In the genomic region with DNA sequence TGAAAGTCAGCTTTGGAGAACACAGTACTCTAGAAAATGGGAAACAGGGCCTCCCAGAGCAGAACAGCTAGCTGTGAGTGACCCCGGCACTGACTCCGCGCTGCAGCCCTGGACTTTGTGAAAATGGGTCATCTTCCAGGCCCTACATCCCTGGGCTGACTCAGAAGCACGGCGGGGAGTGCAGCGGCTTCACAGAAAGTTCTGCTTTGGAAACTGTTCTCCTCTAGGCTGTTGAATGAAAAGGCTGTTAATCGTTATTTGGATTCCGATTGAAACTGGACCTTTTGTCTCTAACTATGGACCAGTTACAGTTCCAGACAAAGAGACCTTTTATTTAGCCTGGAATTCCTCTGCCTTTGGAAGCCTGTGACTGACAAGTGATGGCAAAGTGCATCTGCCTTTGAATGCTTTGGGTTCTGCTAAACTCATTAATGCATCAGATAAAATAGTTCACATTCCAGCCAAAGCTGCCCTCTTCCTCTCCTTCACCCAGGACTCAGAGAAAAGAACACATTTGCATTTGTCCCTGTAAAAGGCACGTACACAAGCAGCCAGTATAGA, we compare ENCODE assay signal across 1 cellular context.
A peak's percentile ranks its signal among the peaks of the same experiment; 100 is the strongest.
TF ChIP-seq lines count a peak whose summit lies in the region.

No MANE protein-coding gene starts in this region.

TF ChIP-seq in HepG2, 621 proteins besides CTCF, POLR2A, EP300 and RAD21 (continued from another document and continues in another):
- TF ChIP-seq, protein P1, sequence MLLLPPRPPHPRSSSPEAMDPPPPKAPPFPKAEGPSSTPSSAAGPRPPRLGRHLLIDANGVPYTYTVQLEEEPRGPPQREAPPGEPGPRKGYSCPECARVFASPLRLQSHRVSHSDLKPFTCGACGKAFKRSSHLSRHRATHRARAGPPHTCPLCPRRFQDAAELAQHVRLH (CRISPR knock-in tag; IDR thresholded peaks at IDR 0.05; ENCODE audit: borderline replicate concordance, low read depth), result peak; percentile 28; the same call in 1 of the 2 replicates
- TF ChIP-seq, protein P2, sequence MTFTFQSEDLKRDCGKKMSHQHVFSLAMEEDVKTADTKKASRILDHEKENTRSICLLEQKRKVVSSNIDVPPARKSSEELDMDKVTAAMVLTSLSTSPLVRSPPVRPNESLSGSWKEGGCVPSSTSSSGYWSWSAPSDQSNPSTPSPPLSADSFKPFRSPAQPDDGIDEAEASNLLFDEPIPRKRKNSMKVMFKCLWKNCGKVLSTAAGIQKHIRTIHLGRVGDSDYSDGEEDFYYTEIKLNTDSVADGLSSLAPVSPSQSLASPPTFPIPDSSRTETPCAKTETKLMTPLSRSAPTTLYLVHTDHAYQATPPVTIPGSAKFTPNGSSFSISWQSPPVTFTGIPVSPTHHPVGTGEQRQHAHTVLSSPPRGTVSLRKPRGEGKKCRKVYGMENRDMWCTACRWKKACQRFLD (CRISPR knock-in tag; IDR thresholded peaks at IDR 0.05; ENCODE audit: borderline replicate concordance), result no peak
- TF ChIP-seq, protein P3, sequence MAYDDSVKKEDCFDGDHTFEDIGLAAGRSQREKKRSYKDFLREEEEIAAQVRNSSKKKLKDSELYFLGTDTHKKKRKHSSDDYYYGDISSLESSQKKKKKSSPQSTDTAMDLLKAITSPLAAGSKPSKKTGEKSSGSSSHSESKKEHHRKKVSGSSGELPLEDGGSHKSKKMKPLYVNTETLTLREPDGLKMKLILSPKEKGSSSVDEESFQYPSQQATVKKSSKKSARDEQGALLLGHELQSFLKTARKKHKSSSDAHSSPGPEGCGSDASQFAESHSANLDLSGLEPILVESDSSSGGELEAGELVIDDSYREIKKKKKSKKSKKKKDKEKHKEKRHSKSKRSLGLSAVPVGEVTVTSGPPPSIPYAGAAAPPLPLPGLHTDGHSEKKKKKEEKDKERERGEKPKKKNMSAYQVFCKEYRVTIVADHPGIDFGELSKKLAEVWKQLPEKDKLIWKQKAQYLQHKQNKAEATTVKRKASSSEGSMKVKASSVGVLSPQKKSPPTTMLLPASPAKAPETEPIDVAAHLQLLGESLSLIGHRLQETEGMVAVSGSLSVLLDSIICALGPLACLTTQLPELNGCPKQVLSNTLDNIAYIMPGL (CRISPR knock-in tag; IDR thresholded peaks at IDR 0.05; ENCODE audit: borderline replicate concordance in 1 of 2, low read depth in 1 of 2), result peak in 1 of 2 experiments; percentile 20; a peak in 1 of 4 replicates
- TF ChIP-seq KLF9 (CRISPR knock-in tag; IDR thresholded peaks at IDR 0.05; ENCODE audit: low read depth) (no peak), ZNF101 (CRISPR knock-in tag; IDR thresholded peaks at IDR 0.05; ENCODE audit: borderline replicate concordance, low read depth) (no peak), RFX5 (IDR thresholded peaks at IDR 0.05; ENCODE audit: low read depth, low read length) (no peak), KDM1A (CRISPR knock-in tag; IDR thresholded peaks at IDR 0.05) (peak; percentile 6; the same call in 1 of the 2 replicates), CCAR2 (optimal IDR thresholded peaks at IDR 0.05; ENCODE audit: low read depth, low read length) (no peak), ETV5 (CRISPR knock-in tag; IDR thresholded peaks at IDR 0.05; ENCODE audit: borderline replicate concordance) (peak; percentile 24; the same call in 1 of the 2 replicates), IRF2 (CRISPR knock-in tag; IDR thresholded peaks at IDR 0.05) (no peak; the same call in 1 of the 2 replicates), SOX6 (IDR thresholded peaks at IDR 0.05) (no peak), SOX6 (CRISPR knock-in tag; IDR thresholded peaks at IDR 0.05) (peak; percentile 88), GATAD1 (CRISPR knock-in tag; IDR thresholded peaks at IDR 0.05) (no peak), ZNF709 (CRISPR knock-in tag; IDR thresholded peaks at IDR 0.05) (peak; percentile 37; the same call in 1 of the 2 replicates), YEATS4 (CRISPR knock-in tag; IDR thresholded peaks at IDR 0.05; ENCODE audit: borderline replicate concordance) (no peak), FOXJ3 (CRISPR knock-in tag; IDR thresholded peaks at IDR 0.05; ENCODE audit: borderline replicate concordance) (0 out of 2 replicates have a peak, but pooled peaks have one; percentile 11), LCORL (IDR thresholded peaks at IDR 0.05) (0 out of 2 replicates have a peak, but pooled peaks have one; percentile 50), LCORL (CRISPR knock-in tag; IDR thresholded peaks at IDR 0.05) (peak; percentile 58; the same call in 1 of the 2 replicates), SP5 (CRISPR knock-in tag; IDR thresholded peaks at IDR 0.05; ENCODE audit: borderline replicate concordance, low read depth) (no peak; the same call in 1 of the 2 replicates), CCDC6 (CRISPR knock-in tag; IDR thresholded peaks at IDR 0.05) (peak; percentile 62; the same call in 1 of the 2 replicates), SMAD9 (CRISPR knock-in tag; IDR thresholded peaks at IDR 0.05) (no peak), ZNF724P (CRISPR knock-in tag; IDR thresholded peaks at IDR 0.05; ENCODE audit: borderline replicate concordance) (no peak), ZNF766 (CRISPR knock-in tag; IDR thresholded peaks at IDR 0.05; ENCODE audit: borderline replicate concordance) (no peak), KLF15 (CRISPR knock-in tag; IDR thresholded peaks at IDR 0.05; ENCODE audit: borderline replicate concordance) (no peak), ZNF274 (CRISPR knock-in tag; IDR thresholded peaks at IDR 0.05) (no peak), NFE2 (CRISPR knock-in tag; IDR thresholded peaks at IDR 0.05) (no peak), ZNF615 (CRISPR knock-in tag; IDR thresholded peaks at IDR 0.05; ENCODE audit: borderline replicate concordance) (no peak)
- TF ChIP-seq, protein P4, sequence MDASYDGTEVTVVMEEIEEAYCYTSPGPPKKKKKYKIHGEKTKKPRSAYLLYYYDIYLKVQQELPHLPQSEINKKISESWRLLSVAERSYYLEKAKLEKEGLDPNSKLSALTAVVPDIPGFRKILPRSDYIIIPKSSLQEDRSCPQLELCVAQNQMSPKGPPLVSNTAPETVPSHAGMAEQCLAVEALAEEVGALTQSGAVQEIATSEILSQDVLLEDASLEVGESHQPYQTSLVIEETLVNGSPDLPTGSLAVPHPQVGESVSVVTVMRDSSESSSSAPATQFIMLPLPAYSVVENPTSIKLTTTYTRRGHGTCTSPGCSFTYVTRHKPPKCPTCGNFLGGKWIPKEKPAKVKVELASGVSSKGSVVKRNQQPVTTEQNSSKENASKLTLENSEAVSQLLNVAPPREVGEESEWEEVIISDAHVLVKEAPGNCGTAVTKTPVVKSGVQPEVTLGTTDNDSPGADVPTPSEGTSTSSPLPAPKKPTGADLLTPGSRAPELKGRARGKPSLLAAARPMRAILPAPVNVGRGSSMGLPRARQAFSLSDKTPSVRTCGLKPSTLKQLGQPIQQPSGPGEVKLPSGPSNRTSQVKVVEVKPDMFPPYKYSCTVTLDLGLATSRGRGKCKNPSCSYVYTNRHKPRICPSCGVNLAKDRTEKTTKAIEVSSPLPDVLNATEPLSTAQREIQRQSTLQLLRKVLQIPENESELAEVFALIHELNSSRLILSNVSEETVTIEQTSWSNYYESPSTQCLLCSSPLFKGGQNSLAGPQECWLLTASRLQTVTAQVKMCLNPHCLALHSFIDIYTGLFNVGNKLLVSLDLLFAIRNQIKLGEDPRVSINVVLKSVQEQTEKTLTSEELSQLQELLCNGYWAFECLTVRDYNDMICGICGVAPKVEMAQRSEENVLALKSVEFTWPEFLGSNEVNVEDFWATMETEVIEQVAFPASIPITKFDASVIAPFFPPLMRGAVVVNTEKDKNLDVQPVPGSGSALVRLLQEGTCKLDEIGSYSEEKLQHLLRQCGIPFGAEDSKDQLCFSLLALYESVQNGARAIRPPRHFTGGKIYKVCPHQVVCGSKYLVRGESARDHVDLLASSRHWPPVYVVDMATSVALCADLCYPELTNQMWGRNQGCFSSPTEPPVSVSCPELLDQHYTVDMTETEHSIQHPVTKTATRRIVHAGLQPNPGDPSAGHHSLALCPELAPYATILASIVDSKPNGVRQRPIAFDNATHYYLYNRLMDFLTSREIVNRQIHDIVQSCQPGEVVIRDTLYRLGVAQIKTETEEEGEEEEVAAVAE (CRISPR knock-in tag; IDR thresholded peaks at IDR 0.05; ENCODE audit: borderline replicate concordance), result no peak
- TF ChIP-seq, protein P5, sequence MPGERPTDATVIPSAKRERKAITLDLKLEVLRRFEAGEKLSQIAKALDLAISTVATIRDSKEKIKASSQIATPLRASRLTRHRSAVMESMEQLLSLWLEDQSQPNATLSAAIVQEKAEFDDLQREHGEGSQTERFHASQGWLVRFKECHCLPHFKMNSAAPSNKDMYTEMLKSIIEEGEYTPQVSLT (CRISPR knock-in tag; IDR thresholded peaks at IDR 0.05; ENCODE audit: borderline replicate concordance, low read depth), result no peak
- TF ChIP-seq, protein P6, sequence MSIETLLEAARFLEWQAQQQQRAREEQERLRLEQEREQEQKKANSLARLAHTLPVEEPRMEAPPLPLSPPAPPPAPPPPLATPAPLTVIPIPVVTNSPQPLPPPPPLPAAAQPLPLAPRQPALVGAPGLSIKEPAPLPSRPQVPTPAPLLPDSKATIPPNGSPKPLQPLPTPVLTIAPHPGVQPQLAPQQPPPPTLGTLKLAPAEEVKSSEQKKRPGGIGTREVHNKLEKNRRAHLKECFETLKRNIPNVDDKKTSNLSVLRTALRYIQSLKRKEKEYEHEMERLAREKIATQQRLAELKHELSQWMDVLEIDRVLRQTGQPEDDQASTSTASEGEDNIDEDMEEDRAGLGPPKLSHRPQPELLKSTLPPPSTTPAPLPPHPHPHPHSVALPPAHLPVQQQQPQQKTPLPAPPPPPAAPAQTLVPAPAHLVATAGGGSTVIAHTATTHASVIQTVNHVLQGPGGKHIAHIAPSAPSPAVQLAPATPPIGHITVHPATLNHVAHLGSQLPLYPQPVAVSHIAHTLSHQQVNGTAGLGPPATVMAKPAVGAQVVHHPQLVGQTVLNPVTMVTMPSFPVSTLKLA (IDR thresholded peaks at IDR 0.05), result no peak
- TF ChIP-seq, protein P7, sequence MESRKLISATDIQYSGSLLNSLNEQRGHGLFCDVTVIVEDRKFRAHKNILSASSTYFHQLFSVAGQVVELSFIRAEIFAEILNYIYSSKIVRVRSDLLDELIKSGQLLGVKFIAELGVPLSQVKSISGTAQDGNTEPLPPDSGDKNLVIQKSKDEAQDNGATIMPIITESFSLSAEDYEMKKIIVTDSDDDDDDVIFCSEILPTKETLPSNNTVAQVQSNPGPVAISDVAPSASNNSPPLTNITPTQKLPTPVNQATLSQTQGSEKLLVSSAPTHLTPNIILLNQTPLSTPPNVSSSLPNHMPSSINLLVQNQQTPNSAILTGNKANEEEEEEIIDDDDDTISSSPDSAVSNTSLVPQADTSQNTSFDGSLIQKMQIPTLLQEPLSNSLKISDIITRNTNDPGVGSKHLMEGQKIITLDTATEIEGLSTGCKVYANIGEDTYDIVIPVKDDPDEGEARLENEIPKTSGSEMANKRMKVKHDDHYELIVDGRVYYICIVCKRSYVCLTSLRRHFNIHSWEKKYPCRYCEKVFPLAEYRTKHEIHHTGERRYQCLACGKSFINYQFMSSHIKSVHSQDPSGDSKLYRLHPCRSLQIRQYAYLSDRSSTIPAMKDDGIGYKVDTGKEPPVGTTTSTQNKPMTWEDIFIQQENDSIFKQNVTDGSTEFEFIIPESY (CRISPR knock-in tag; IDR thresholded peaks at IDR 0.05), result no peak
- TF ChIP-seq, protein P8, sequence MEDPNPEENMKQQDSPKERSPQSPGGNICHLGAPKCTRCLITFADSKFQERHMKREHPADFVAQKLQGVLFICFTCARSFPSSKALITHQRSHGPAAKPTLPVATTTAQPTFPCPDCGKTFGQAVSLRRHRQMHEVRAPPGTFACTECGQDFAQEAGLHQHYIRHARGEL (CRISPR knock-in tag; IDR thresholded peaks at IDR 0.05), result no peak
- TF ChIP-seq, protein P9, sequence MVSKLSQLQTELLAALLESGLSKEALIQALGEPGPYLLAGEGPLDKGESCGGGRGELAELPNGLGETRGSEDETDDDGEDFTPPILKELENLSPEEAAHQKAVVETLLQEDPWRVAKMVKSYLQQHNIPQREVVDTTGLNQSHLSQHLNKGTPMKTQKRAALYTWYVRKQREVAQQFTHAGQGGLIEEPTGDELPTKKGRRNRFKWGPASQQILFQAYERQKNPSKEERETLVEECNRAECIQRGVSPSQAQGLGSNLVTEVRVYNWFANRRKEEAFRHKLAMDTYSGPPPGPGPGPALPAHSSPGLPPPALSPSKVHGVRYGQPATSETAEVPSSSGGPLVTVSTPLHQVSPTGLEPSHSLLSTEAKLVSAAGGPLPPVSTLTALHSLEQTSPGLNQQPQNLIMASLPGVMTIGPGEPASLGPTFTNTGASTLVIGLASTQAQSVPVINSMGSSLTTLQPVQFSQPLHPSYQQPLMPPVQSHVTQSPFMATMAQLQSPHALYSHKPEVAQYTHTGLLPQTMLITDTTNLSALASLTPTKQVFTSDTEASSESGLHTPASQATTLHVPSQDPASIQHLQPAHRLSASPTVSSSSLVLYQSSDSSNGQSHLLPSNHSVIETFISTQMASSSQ (IDR thresholded peaks at IDR 0.05; ENCODE audit: low read depth), result no peak
- TF ChIP-seq, protein P9 (CRISPR knock-in tag; IDR thresholded peaks at IDR 0.05; ENCODE audit: borderline replicate concordance), result peak; percentile 70; the same call in 1 of the 2 replicates
- TF ChIP-seq, protein P10, sequence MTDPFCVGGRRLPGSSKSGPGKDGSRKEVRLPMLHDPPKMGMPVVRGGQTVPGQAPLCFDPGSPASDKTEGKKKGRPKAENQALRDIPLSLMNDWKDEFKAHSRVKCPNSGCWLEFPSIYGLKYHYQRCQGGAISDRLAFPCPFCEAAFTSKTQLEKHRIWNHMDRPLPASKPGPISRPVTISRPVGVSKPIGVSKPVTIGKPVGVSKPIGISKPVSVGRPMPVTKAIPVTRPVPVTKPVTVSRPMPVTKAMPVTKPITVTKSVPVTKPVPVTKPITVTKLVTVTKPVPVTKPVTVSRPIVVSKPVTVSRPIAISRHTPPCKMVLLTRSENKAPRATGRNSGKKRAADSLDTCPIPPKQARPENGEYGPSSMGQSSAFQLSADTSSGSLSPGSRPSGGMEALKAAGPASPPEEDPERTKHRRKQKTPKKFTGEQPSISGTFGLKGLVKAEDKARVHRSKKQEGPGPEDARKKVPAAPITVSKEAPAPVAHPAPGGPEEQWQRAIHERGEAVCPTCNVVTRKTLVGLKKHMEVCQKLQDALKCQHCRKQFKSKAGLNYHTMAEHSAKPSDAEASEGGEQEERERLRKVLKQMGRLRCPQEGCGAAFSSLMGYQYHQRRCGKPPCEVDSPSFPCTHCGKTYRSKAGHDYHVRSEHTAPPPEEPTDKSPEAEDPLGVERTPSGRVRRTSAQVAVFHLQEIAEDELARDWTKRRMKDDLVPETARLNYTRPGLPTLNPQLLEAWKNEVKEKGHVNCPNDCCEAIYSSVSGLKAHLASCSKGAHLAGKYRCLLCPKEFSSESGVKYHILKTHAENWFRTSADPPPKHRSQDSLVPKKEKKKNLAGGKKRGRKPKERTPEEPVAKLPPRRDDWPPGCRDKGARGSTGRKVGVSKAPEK (CRISPR knock-in tag; IDR thresholded peaks at IDR 0.05; ENCODE audit: borderline replicate concordance), result no peak
